8 cellular contexts compared by ENCODE assay signal in genomic region chr15:67085818-67086649, GRCh38. TPM values are rescaled to one million over a fixed set of nuclear protein-coding genes. Genes with fewer than 3 reads are reported as not detected.
DNase-seq lines count a peak whose midpoint lies in the region; ATAC-seq and TF ChIP-seq lines count a peak whose summit lies in the region.

No MANE protein-coding gene starts in this region.

- no peaks in the 10 kb centered on the region for H3K27me3 Mint-ChIP-seq in type B pancreatic cell

- no peak overlapping the region for H3K4me3 ChIP-seq in SU-DHL-6 (ENCODE audit: insufficient read depth, low read length, poor library complexity, severe bottlenecking)

- no peaks in the 10 kb centered on the region for H3K27me3 ChIP-seq in SU-DHL-6 (ENCODE audit: low read length)
- no peaks in the 10 kb centered on the region for H3K27me3 ChIP-seq in foreskin keratinocyte

- TF ChIP-seq CTCF in AG09319 (IDR thresholded peaks at IDR 0.05; ENCODE audit: low read depth, low read length), result no peak
- TF ChIP-seq CTCF in SU-DHL-6 (IDR thresholded peaks at IDR 0.05; ENCODE audit: insufficient read depth, low read length, poor library complexity, severe bottlenecking), result no peak
- no peak for TF ChIP-seq CTCF in foreskin keratinocyte (conservative IDR thresholded peaks at IDR 0.05)
- TF ChIP-seq CTCF in type B pancreatic cell (conservative IDR thresholded peaks at IDR 0.05), result no peak

- peaks cover 52% of the 10 kb centered on the region for H3F3A ChIP-seq in SU-DHL-6 (ENCODE audit: insufficient read depth)

- H3K27ac Mint-ChIP-seq in type B pancreatic cell, result peak overlapping the region; percentile 63

- H3K4me3 Mint-ChIP-seq in type B pancreatic cell, result peak overlapping the region; percentile 59

- peaks cover 75% of the 10 kb centered on the region for H3K4me1 Mint-ChIP-seq in type B pancreatic cell (ENCODE audit: unreplicated experiment)

- peak; percentile 88 for DNase-seq in AG09319 (ENCODE audit: extremely low read depth, low read depth)
- DNase-seq in foreskin keratinocyte, result peak in 1 of 2 donors; percentile 74
- DNase-seq in type B pancreatic cell (ENCODE audit: extremely low spot score, unreplicated experiment), result no peak
- DNase-seq in DMS79 treated with DMSO at 0.1 percent for 48 hours (lab: John Stamatoyannopoulos, UW), result no peak
- no peak for DNase-seq in activated gamma-delta T cell treated with Interleukin-2 at 50 U/mL for 16 hours

- H3K36me3 Mint-ChIP-seq in type B pancreatic cell, result peaks cover 31% of the 10 kb centered on the region

- H3K27ac ChIP-seq in SU-DHL-6 (ENCODE audit: low read depth, low read length) (peak overlapping the region; percentile 77), foreskin keratinocyte (peak overlapping the region; percentile 33)

- ATAC-seq in GM18870 (IDR thresholded peaks at IDR 0.05; ENCODE audit: unreplicated experiment), result peak; percentile 36
- peak; percentile 38 for ATAC-seq in HG03039 (IDR thresholded peaks at IDR 0.05; ENCODE audit: unreplicated experiment)
- ATAC-seq in foreskin keratinocyte, result peak; percentile 16

- peaks cover 12% of the 10 kb centered on the region; the same call in 1 of the 2 replicates for H3K79me2 ChIP-seq in SU-DHL-6 (ENCODE audit: insufficient read depth, low read length)

- H3K9me3 Mint-ChIP-seq in type B pancreatic cell, result no peaks in the 10 kb centered on the region

- H3K9me2 ChIP-seq in SU-DHL-6 (replicated peaks; ENCODE audit: insufficient read depth, low read length), result no peaks in the 10 kb centered on the region

- no peak overlapping the region for H2AFZ ChIP-seq in SU-DHL-6 (ENCODE audit: low read depth, low read length, severe bottlenecking)

- H3K4me1 ChIP-seq in foreskin keratinocyte, result peaks cover 79% of the 10 kb centered on the region

- no peaks in the 10 kb centered on the region for H3K9me3 ChIP-seq in SU-DHL-6 (ENCODE audit: insufficient read depth, low read length)

- no peaks in the 10 kb centered on the region for H3K36me3 ChIP-seq in SU-DHL-6 (ENCODE audit: low read length)

- no peaks in the 10 kb centered on the region for H4K20me1 ChIP-seq in SU-DHL-6 (ENCODE audit: low read depth, low read length)

- peak overlapping the region; percentile 51 for H3K4me2 ChIP-seq in SU-DHL-6 (ENCODE audit: low read depth, low read length, poor library complexity, severe bottlenecking)

- H3K9ac ChIP-seq in SU-DHL-6 (ENCODE audit: low read length), result peak overlapping the region; percentile 35

RNA-seq across cellular contexts. Expression of gene SMAD3, which starts 20.6 kb away (rescaled TPM):
- 49.9 and 57.4 TPM in 2 replicates for total RNA-seq in foreskin keratinocyte
- 27.2 and 29.4 TPM in 2 replicates for polyA plus RNA-seq in foreskin keratinocyte
- total RNA-seq in type B pancreatic cell (ENCODE audit: low replicate concordance), result 52.0 and 59.0 TPM in 2 replicates
